Comparison of ENCODE assay signal across 18 cellular contexts in the genomic region with DNA sequence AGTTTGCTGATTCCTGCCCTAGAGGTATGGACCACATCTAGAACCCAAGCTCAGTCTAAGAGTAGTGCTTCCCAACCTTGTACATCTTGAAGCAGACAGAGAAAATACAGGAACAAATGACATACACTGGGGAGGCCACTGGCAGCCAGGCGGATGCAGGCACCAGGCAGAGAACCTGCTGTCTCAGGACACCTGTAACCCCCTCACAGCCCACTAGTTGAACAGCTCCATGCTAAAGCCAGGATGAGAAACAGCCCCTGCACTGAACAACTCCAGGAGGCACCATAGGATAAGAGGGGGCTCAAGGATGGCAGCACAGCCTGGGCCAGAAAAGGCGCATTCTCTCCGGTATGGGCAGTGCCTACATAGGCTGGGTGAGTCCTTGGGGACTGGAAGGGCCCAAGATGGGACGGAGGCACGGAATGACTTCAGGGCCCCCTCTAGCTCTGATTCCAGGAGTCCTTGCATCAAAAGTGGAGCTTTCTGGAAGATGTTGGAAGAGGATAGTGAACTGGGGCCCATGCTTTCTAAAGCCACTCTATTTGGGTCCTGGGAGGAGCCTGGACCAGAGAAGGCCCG. TPM values are rescaled to one million over a fixed set of nuclear protein-coding genes. Genes with fewer than 3 reads are reported as not detected.
DNase-seq lines count a peak whose midpoint lies in the region; ATAC-seq and TF ChIP-seq lines count a peak whose summit lies in the region.
"Had no signal": no experiment of that assay in that cellular context is flagged by ENCODE, and none has a peak within 500 bp of the region (broad histone marks: within the 10 kb centered on the region; RNA-seq: fewer than 3 reads in every experiment).

No MANE protein-coding gene starts in this region.

- H3K4me1 ChIP-seq in Karpas-422 (ENCODE audit: low read length) (peaks cover 92% of the 10 kb centered on the region), stomach smooth muscle (ENCODE audit: control insufficient read depth, insufficient read depth, low read length) (peaks cover 82% of the 10 kb centered on the region)

- H3K4me1 Mint-ChIP-seq in activated naive CD4-positive, alpha-beta T cell treated with anti-CD3 and anti-CD28 coated beads, Interleukin-2, amount 50 U/mL, for 24 hours = peaks cover 82% of the 10 kb centered on the region
- H3K4me1 Mint-ChIP-seq in glutamatergic neuron (ENCODE audit: low read depth, unreplicated experiment) (peaks cover 45% of the 10 kb centered on the region), chondrocyte (ENCODE audit: low read depth) (peaks cover 52% of the 10 kb centered on the region)

- H3K36me3 Mint-ChIP-seq in activated naive CD4-positive, alpha-beta T cell treated with anti-CD3 and anti-CD28 coated beads, Interleukin-2, amount 50 U/mL, for 24 hours = peaks cover 13% of the 10 kb centered on the region
- H3K36me3 Mint-ChIP-seq in glutamatergic neuron (ENCODE audit: unreplicated experiment) (peaks cover 5% of the 10 kb centered on the region), chondrocyte (ENCODE audit: low read depth) (peaks cover 24% of the 10 kb centered on the region)

- no peak for DNase-seq in activated naive CD4-positive, alpha-beta T cell treated with anti-CD3 and anti-CD28 coated beads, Interleukin-2, amount 50 U/mL, for 16 hours
- no peak for DNase-seq in Karpas-422
- DNase-seq in glutamatergic neuron = no peak
- no peak for DNase-seq in chondrocyte (ENCODE audit: low spot score)
- DNase-seq in NCI-H2107 (lab: John Stamatoyannopoulos, UW) = no peak
- DNase-seq: HCEC 1CT; left colon; MM.1S; NCI-H187; NCI-H446; stimulated activated CD4-positive, alpha-beta T cell treated with anti-CD3 and anti-CD28 coated beads, Interleukin-12 subunit alpha, Interleukin-12 subunit beta, amount 100 ng/mL, for 4 hours; stomach had no signal

- no peak overlapping the region for H2AFZ ChIP-seq in Karpas-422 (ENCODE audit: low read length)
- H2AFZ ChIP-seq: parathyroid adenoma had no signal

- H3K9me3 ChIP-seq in Karpas-422 (ENCODE audit: low read length) = no peaks in the 10 kb centered on the region
- H3K9me3 ChIP-seq in stomach smooth muscle (ENCODE audit: control insufficient read depth in 2 of 2, low read length in 2 of 2) = no peaks in the 10 kb centered on the region
- H3K9me3 ChIP-seq: stomach had no signal

- no peak for ATAC-seq in HG02588 (IDR thresholded peaks at IDR 0.05; ENCODE audit: unreplicated experiment)
- ATAC-seq: left colon, Right ventricle myocardium inferior had no signal

- H3K9me2 ChIP-seq in Karpas-422 (replicated peaks; ENCODE audit: insufficient read depth, low read length) = no peaks in the 10 kb centered on the region

- no peak overlapping the region for H3K4me3 Mint-ChIP-seq in activated naive CD4-positive, alpha-beta T cell treated with anti-CD3 and anti-CD28 coated beads, Interleukin-2, amount 50 U/mL, for 24 hours
- no peak overlapping the region for H3K4me3 Mint-ChIP-seq in glutamatergic neuron (ENCODE audit: unreplicated experiment)
- H3K4me3 Mint-ChIP-seq in chondrocyte (ENCODE audit: unreplicated experiment) = no peak overlapping the region

- H3K79me2 ChIP-seq in Karpas-422 (ENCODE audit: low read length) = peaks cover 72% of the 10 kb centered on the region

- H3K27me3 ChIP-seq in Karpas-422 (ENCODE audit: low read length) (no peaks in the 10 kb centered on the region), stomach smooth muscle (ENCODE audit: control insufficient read depth in 1 of 2, insufficient read depth in 2 of 2, low read length in 2 of 2) (no peaks in the 10 kb centered on the region)
- H3K27me3 ChIP-seq: stomach had no signal

- H3K27ac Mint-ChIP-seq in activated naive CD4-positive, alpha-beta T cell treated with anti-CD3 and anti-CD28 coated beads, Interleukin-2, amount 50 U/mL, for 24 hours = peak overlapping the region; percentile 70
- H3K27ac Mint-ChIP-seq in glutamatergic neuron (ENCODE audit: unreplicated experiment) (peak overlapping the region; percentile 31), chondrocyte (ENCODE audit: unreplicated experiment) (no peak overlapping the region)

- H3K27me3 Mint-ChIP-seq in activated naive CD4-positive, alpha-beta T cell treated with anti-CD3 and anti-CD28 coated beads, Interleukin-2, amount 50 U/mL, for 24 hours = no peaks in the 10 kb centered on the region
- peaks cover 22% of the 10 kb centered on the region for H3K27me3 Mint-ChIP-seq in glutamatergic neuron (ENCODE audit: unreplicated experiment)
- no peaks in the 10 kb centered on the region for H3K27me3 Mint-ChIP-seq in chondrocyte (ENCODE audit: low read depth)
- H3K27me3 Mint-ChIP-seq: central memory CD8-positive, alpha-beta T cell had no signal

- H3K4me3 ChIP-seq in Karpas-422 (ENCODE audit: low read length) (no peak overlapping the region), stomach smooth muscle (ENCODE audit: low read length in 2 of 2) (peak overlapping the region in 1 of 2 donors; percentile 15)
- H3K4me3 ChIP-seq: stomach had no signal

- peak overlapping the region; percentile 2 for H3K4me2 ChIP-seq in Karpas-422 (ENCODE audit: low read depth, low read length, poor library complexity, severe bottlenecking)

- no peaks in the 10 kb centered on the region for H3K9me3 Mint-ChIP-seq in activated naive CD4-positive, alpha-beta T cell treated with anti-CD3 and anti-CD28 coated beads, Interleukin-2, amount 50 U/mL, for 24 hours
- H3K9me3 Mint-ChIP-seq in glutamatergic neuron (ENCODE audit: unreplicated experiment) = peaks cover 21% of the 10 kb centered on the region
- H3K9me3 Mint-ChIP-seq in chondrocyte (ENCODE audit: low read depth) = no peaks in the 10 kb centered on the region
- H3K9me3 Mint-ChIP-seq: central memory CD8-positive, alpha-beta T cell had no signal

- peak overlapping the region; percentile 33; the same call in 1 of the 2 replicates for H3K9ac ChIP-seq in Karpas-422 (ENCODE audit: low read length)
- no peak overlapping the region for H3K9ac ChIP-seq in stomach smooth muscle (ENCODE audit: low read length in 2 of 2)
- H3K9ac ChIP-seq: parathyroid adenoma had no signal

- peak overlapping the region; percentile 90 for H3K27ac ChIP-seq in Karpas-422 (ENCODE audit: low read length)
- peak overlapping the region; percentile 18 for H3K27ac ChIP-seq in stomach smooth muscle (ENCODE audit: low read length)
- H3K27ac ChIP-seq: parathyroid adenoma had no signal

- H4K20me1 ChIP-seq in Karpas-422 (ENCODE audit: insufficient read depth, low read depth, low read length) = peaks cover 19% of the 10 kb centered on the region; the same call in 1 of the 2 replicates

- peaks cover 9% of the 10 kb centered on the region for H3K36me3 ChIP-seq in Karpas-422 (ENCODE audit: insufficient read depth, low read length)
- H3K36me3 ChIP-seq in stomach smooth muscle (ENCODE audit: control insufficient read depth in 2 of 2, insufficient read depth in 2 of 2, low read length in 2 of 2) = peaks cover 27 to 42% of the 10 kb centered on the region in 2 donors

- TF ChIP-seq CTCF in glutamatergic neuron (IDR thresholded peaks at IDR 0.05; ENCODE audit: partially characterized antibody, unreplicated experiment) = no peak
- no peak for TF ChIP-seq CTCF in chondrocyte (IDR thresholded peaks at IDR 0.05)

RNA-seq across cellular contexts. Expression of a gene that starts 16.0 kb away (rescaled TPM):
- total RNA-seq in Karpas-422 (2014; rRNA removed; shearing (Covaris generic); ENCODE audit: low replicate concordance) = 22.3 and 24.7 TPM in 2 replicates
- total RNA-seq in glutamatergic neuron (ENCODE audit: unreplicated experiment) (50.0 TPM), chondrocyte (42.3 to 64.7 TPM (median 62.0 TPM) in 3 replicates)
